35 cellular contexts compared by ENCODE assay signal in genomic region chr3:127374626-127375010, GRCh38.
"Had no signal": no experiment of that assay in that cellular context is flagged by ENCODE, and none has a peak within 500 bp of the region (broad histone marks: within the 10 kb centered on the region; RNA-seq: fewer than 3 reads in every experiment).

No MANE protein-coding gene starts in this region.

- H3K27ac Mint-ChIP-seq: activated B cell treated with CpG ODN at 0.5 μM for 24 hours; activated CD4-positive, alpha-beta memory T cell treated with anti-CD3 and anti-CD28 coated beads for 36 hours; activated CD4-positive, alpha-beta T cell treated with anti-CD3 and anti-CD28 coated beads, Interleukin-2, amount 10 ng/mL, durations not matched to agents 24 days and 14 days; activated CD8-positive, alpha-beta T cell treated with anti-CD3 and anti-CD28 coated beads for 36 hours; activated naive CD4-positive, alpha-beta T cell treated with anti-CD3 and anti-CD28 coated beads for 36 hours; activated naive CD4-positive, alpha-beta T cell treated with anti-CD3 and anti-CD28 coated beads, Interleukin-2, amount 50 U/mL, for 72 hours; activated naive CD8-positive, alpha-beta T cell treated with anti-CD3 and anti-CD28 coated beads for 36 hours; activated T-cell treated with anti-CD3 and anti-CD28 coated beads, Interleukin-2, amount 50 U/mL, for 72 hours; activated T-helper 1 cell treated with anti-CD3 and anti-CD28 coated beads, Interleukin-12 subunit alpha, Interleukin-12 subunit beta, Interleukin-2, Interleukin-4 antibody, amounts not matched to agents 30 ng/mL and 10 ng/mL and 1 ng/mL, durations not matched to agents 14 hours and 24 hours and 36 hours; activated T-helper 17 cell treated with anti-CD3 and anti-CD28 coated beads, Interleukin-2, amount 50 U/mL, for 72 hours; T-cell; T-helper 1 cell treated with Interleukin-12 subunit alpha and Interleukin-12 subunit beta and Interleukin-4 antibody, amounts not matched to agents 30 μg/mL and 1 μg/mL, for 36 hours; T-helper 2 cell treated with Interferon-gamma antibody and Interleukin-4, amounts not matched to agents 5 μg/mL and 100 μg/mL, for 36 hours had no signal

- ATAC-seq: activated CD8-positive, alpha-beta T cell treated with anti-CD3 and anti-CD28 coated beads for 36 hours; activated naive CD4-positive, alpha-beta T cell treated with anti-CD3 and anti-CD28 coated beads, Interleukin-2, amount 50 U/mL, for 72 hours; activated T-cell treated with anti-CD3 and anti-CD28 coated beads, Interleukin-2, amount 50 U/mL, for 4 hours; activated T-cell treated with anti-CD3 and anti-CD28 coated beads, Interleukin-2, amount 50 U/mL, for 72 hours; activated T-helper 17 cell treated with anti-CD3 and anti-CD28 coated beads, Interleukin-2, amount 50 U/mL, for 72 hours; body of pancreas; T-cell had no signal

- DNase-seq: activated B cell treated with CpG ODN at 0.5 μM for 24 hours; activated CD4-positive, alpha-beta T cell treated with anti-CD3 and anti-CD28 coated beads for 4 hours; activated CD4-positive, alpha-beta T cell treated with anti-CD3 and anti-CD28 coated beads, Interleukin-2, amount 50 U/mL, for 1 hour; activated CD4-positive, alpha-beta T cell treated with anti-CD3 and anti-CD28 coated beads, Interleukin-2, amount 50 U/mL, for 4 hours; activated CD4-positive, CD25-positive, alpha-beta regulatory T cell treated with anti-CD3 and anti-CD28 coated beads, Interleukin-2, amount 50 U/mL, for 72 hours; activated CD8-positive, alpha-beta memory T cell treated with anti-CD3 and anti-CD28 coated beads, Interleukin-2, amount 50 U/mL, for 4 hours; activated effector memory CD4-positive, alpha-beta T cell treated with anti-CD3 and anti-CD28 coated beads, Interleukin-2, amount 50 U/mL, for 16 hours; activated gamma-delta T cell treated with Interleukin-2 at 50 U/mL for 16 hours; activated naive CD4-positive, alpha-beta T cell; activated naive CD4-positive, alpha-beta T cell treated with anti-CD3 and anti-CD28 coated beads, Interleukin-2, amount 50 U/mL, for 16 hours; activated T-cell treated with anti-CD3 and anti-CD28 coated beads for 4 hours; activated T-cell treated with anti-CD3 and anti-CD28 coated beads, Interleukin-2, amount 50 U/mL, for 1 hour; activated T-cell treated with anti-CD3 and anti-CD28 coated beads, Interleukin-2, amount 50 U/mL, for 4 hours; amniotic stem cell; body of pancreas; brain microvascular endothelial cell; central memory CD4-positive, alpha-beta T cell; T-cell; T-helper 9 cell had no signal

- H3K27ac ChIP-seq: adrenal gland, body of pancreas, brain microvascular endothelial cell, breast epithelium, VCaP had no signal

- H3K4me1 ChIP-seq: adrenal gland, body of pancreas, breast epithelium had no signal

- H3K4me3 Mint-ChIP-seq: activated B cell treated with CpG ODN at 0.5 μM for 24 hours; activated CD4-positive, alpha-beta memory T cell treated with anti-CD3 and anti-CD28 coated beads for 36 hours; activated CD4-positive, alpha-beta T cell treated with anti-CD3 and anti-CD28 coated beads, Interleukin-2, amount 10 ng/mL, durations not matched to agents 24 days and 14 days; activated CD8-positive, alpha-beta T cell treated with anti-CD3 and anti-CD28 coated beads for 36 hours; activated naive CD4-positive, alpha-beta T cell treated with anti-CD3 and anti-CD28 coated beads for 36 hours; activated naive CD8-positive, alpha-beta T cell treated with anti-CD3 and anti-CD28 coated beads for 36 hours; activated T-cell treated with anti-CD3 and anti-CD28 coated beads, Interleukin-2, amount 50 U/mL, for 4 hours; activated T-cell treated with anti-CD3 and anti-CD28 coated beads, Interleukin-2, amount 50 U/mL, for 72 hours; activated T-helper 1 cell treated with anti-CD3 and anti-CD28 coated beads, Interleukin-12 subunit alpha, Interleukin-12 subunit beta, Interleukin-2, Interleukin-4 antibody, amounts not matched to agents 30 ng/mL and 10 ng/mL and 1 ng/mL, durations not matched to agents 14 hours and 24 hours and 36 hours; activated T-helper 17 cell treated with anti-CD3 and anti-CD28 coated beads, Interleukin-2, amount 50 U/mL, for 72 hours; T-cell; T-helper 1 cell treated with Interleukin-12 subunit alpha and Interleukin-12 subunit beta and Interleukin-4 antibody, amounts not matched to agents 30 μg/mL and 1 μg/mL, for 36 hours; T-helper 2 cell treated with Interferon-gamma antibody and Interleukin-4, amounts not matched to agents 5 μg/mL and 100 μg/mL, for 36 hours had no signal

- H3K36me3 Mint-ChIP-seq: activated CD4-positive, alpha-beta memory T cell treated with anti-CD3 and anti-CD28 coated beads for 36 hours; activated naive CD8-positive, alpha-beta T cell treated with anti-CD3 and anti-CD28 coated beads for 36 hours; T-cell had no signal

- H3K9me3 ChIP-seq: adrenal gland had no signal

- H3K4me3 ChIP-seq: adrenal gland, body of pancreas, breast epithelium had no signal

- H3K36me3 ChIP-seq: adrenal gland, brain microvascular endothelial cell, breast epithelium had no signal

- FAIRE-seq: astrocyte, TTC549 had no signal

- H3K27me3 ChIP-seq: adrenal gland, body of pancreas, brain microvascular endothelial cell had no signal

- H3K27me3 Mint-ChIP-seq: activated CD4-positive, alpha-beta T cell treated with anti-CD3 and anti-CD28 coated beads, Interleukin-2, amount 10 ng/mL, durations not matched to agents 24 days and 14 days had no signal

- H3K9me3 Mint-ChIP-seq: activated CD4-positive, alpha-beta memory T cell treated with anti-CD3 and anti-CD28 coated beads for 36 hours; activated CD4-positive, alpha-beta T cell treated with anti-CD3 and anti-CD28 coated beads, Interleukin-2, amount 10 ng/mL, durations not matched to agents 24 days and 14 days; activated CD8-positive, alpha-beta T cell treated with anti-CD3 and anti-CD28 coated beads for 36 hours; activated naive CD4-positive, alpha-beta T cell treated with anti-CD3 and anti-CD28 coated beads for 36 hours; activated naive CD8-positive, alpha-beta T cell treated with anti-CD3 and anti-CD28 coated beads for 36 hours; activated T-cell treated with anti-CD3 and anti-CD28 coated beads, Interleukin-2, amount 50 U/mL, for 72 hours; activated T-helper 1 cell treated with anti-CD3 and anti-CD28 coated beads, Interleukin-12 subunit alpha, Interleukin-12 subunit beta, Interleukin-2, Interleukin-4 antibody, amounts not matched to agents 30 ng/mL and 10 ng/mL and 1 ng/mL, durations not matched to agents 14 hours and 24 hours and 36 hours; activated T-helper 17 cell treated with anti-CD3 and anti-CD28 coated beads, Interleukin-2, amount 50 U/mL, for 72 hours; T-helper 1 cell treated with Interleukin-12 subunit alpha and Interleukin-12 subunit beta and Interleukin-4 antibody, amounts not matched to agents 30 μg/mL and 1 μg/mL, for 36 hours; T-helper 2 cell treated with Interferon-gamma antibody and Interleukin-4, amounts not matched to agents 5 μg/mL and 100 μg/mL, for 36 hours had no signal

- H3K4me1 Mint-ChIP-seq: activated B cell treated with CpG ODN at 0.5 μM for 24 hours; activated CD4-positive, alpha-beta T cell treated with anti-CD3 and anti-CD28 coated beads, Interleukin-2, amount 10 ng/mL, durations not matched to agents 24 days and 14 days; activated naive CD8-positive, alpha-beta T cell treated with anti-CD3 and anti-CD28 coated beads for 36 hours; activated T-helper 17 cell treated with anti-CD3 and anti-CD28 coated beads, Interleukin-2, amount 50 U/mL, for 72 hours; T-cell had no signal
